8 cellular contexts compared by ENCODE assay signal in genomic region chr5:926416-927171, GRCh38. TPM values are rescaled to one million over a fixed set of nuclear protein-coding genes. Genes with fewer than 3 reads are reported as not detected.
DNase-seq lines count a peak whose midpoint lies in the region; ATAC-seq, FAIRE-seq and TF ChIP-seq lines count a peak whose summit lies in the region.

No MANE protein-coding gene starts in this region.

- peak overlapping the region; percentile 15 for H3K4me3 ChIP-seq in retinal pigment epithelial cell (ENCODE audit: low read length)

- intact Hi-C loops in left ventricle myocardium superior (cut with micrococcal nuclease): loop anchor here (10.0 kb wide), 1 partner anchor 218 kb away; no protein-coding TSS in a partner anchor

- no peaks in the 10 kb centered on the region for H3K36me3 Mint-ChIP-seq in activated T-helper 17 cell treated with anti-CD3 and anti-CD28 coated beads, Interleukin-2, amount 50 U/mL, for 72 hours (ENCODE audit: low read depth)

- ATAC-seq in activated T-helper 17 cell treated with anti-CD3 and anti-CD28 coated beads, Interleukin-2, amount 50 U/mL, for 72 hours (replicated peaks): no peak
- ATAC-seq in left ventricle myocardium superior: peak; percentile 84
- ATAC-seq in GM19467 (IDR thresholded peaks at IDR 0.05; ENCODE audit: unreplicated experiment): no peak

- no peaks in the 10 kb centered on the region for H3K9me3 Mint-ChIP-seq in activated T-helper 17 cell treated with anti-CD3 and anti-CD28 coated beads, Interleukin-2, amount 50 U/mL, for 72 hours

- TF ChIP-seq CTCF in retinal pigment epithelial cell (conservative IDR thresholded peaks at IDR 0.05; ENCODE audit: low read depth, low read length): peak; percentile 47

- H3K27me3 Mint-ChIP-seq in activated T-helper 17 cell treated with anti-CD3 and anti-CD28 coated beads, Interleukin-2, amount 50 U/mL, for 72 hours: peaks cover 21% of the 10 kb centered on the region

- H3K4me1 Mint-ChIP-seq in activated T-helper 17 cell treated with anti-CD3 and anti-CD28 coated beads, Interleukin-2, amount 50 U/mL, for 72 hours: peaks cover 12% of the 10 kb centered on the region

- FAIRE-seq in GM18507 (lab: Jason Lieb, UNC): no peak

- DNase-seq in GM18507 (ENCODE audit: extremely low spot score, insufficient read length, low read depth) (peak; percentile 15), left ventricle myocardium superior (peak; percentile 68), retinal pigment epithelial cell (ENCODE audit: low read depth) (no peak), NCI-H1105 (lab: John Stamatoyannopoulos, UW) (no peak), hippocampal formation (lab: John Stamatoyannopoulos, UW) (no peak), globus pallidus (ENCODE audit: low spot score) (no peak)

- peak overlapping the region; percentile 44 for H3K4me3 Mint-ChIP-seq in activated T-helper 17 cell treated with anti-CD3 and anti-CD28 coated beads, Interleukin-2, amount 50 U/mL, for 72 hours

- peak overlapping the region; percentile 7 for H3K27ac Mint-ChIP-seq in activated T-helper 17 cell treated with anti-CD3 and anti-CD28 coated beads, Interleukin-2, amount 50 U/mL, for 72 hours

RNA-seq across cellular contexts. Expression of gene TRIP13, which starts 33.9 kb away (rescaled TPM):
- 10 to 100 TPM; 18.3 to 45.0 TPM for total RNA-seq in activated T-helper 17 cell treated with anti-CD3 and anti-CD28 coated beads, Interleukin-2, amount 50 U/mL, for 72 hours
- total RNA-seq in left ventricle myocardium superior: 0.32 TPM

RNA-seq across cellular contexts. Expression of gene BRD9, which starts 34.0 kb away (rescaled TPM):
- 10 to 100 TPM; 65.2 to 72.5 TPM for total RNA-seq in activated T-helper 17 cell treated with anti-CD3 and anti-CD28 coated beads, Interleukin-2, amount 50 U/mL, for 72 hours
- total RNA-seq in left ventricle myocardium superior: 26.1 TPM

Comparison
In these comparisons a context has a peak if more than half of its experiments do, and no peak if none do; other contexts are left out.
1. DNase-seq: peak in GM18507 (single experiment) and left ventricle myocardium superior (single experiment); none in retinal pigment epithelial cell (single experiment), NCI-H1105 (single experiment), hippocampal formation (0 of 2) and globus pallidus (single experiment).
2. RNA of gene TRIP13, which starts 33.9 kb away (total RNA-seq): 18.3 to 45.0 TPM in activated T-helper 17 cell treated with anti-CD3 and anti-CD28 coated beads, Interleukin-2, amount 50 U/mL, for 72 hours; 0.32 TPM in left ventricle myocardium superior (single experiment); every median in the first group is over 10 times any median in the second.